In genomic region chr1:107942829-107943228, GRCh38 we compare ENCODE assay signal across 17 cellular contexts.
"Had no signal": no experiment of that assay in that cellular context is flagged by ENCODE, and none has a peak within 500 bp of the region (broad histone marks: within the 10 kb centered on the region; RNA-seq: fewer than 3 reads in every experiment).

No MANE protein-coding gene starts in this region.

- H3K4me2 ChIP-seq: hepatocyte had no signal

- H3K9me3 ChIP-seq: left ventricle myocardium inferior, mucosa of descending colon, right atrium auricular region, transverse colon, vagina had no signal

- H3K79me2 ChIP-seq: hepatocyte had no signal

- H3K9me3 Mint-ChIP-seq: nephron had no signal

- H2AFZ ChIP-seq: hepatocyte had no signal

- H3K4me1 Mint-ChIP-seq: nephron had no signal

- H3K27ac Mint-ChIP-seq: nephron had no signal

- H3K36me3 ChIP-seq: left ventricle myocardium inferior, right atrium auricular region, transverse colon, vagina had no signal

- H3K27ac ChIP-seq: hepatocyte, left ventricle myocardium inferior, right atrium auricular region, transverse colon, vagina had no signal

- ATAC-seq: esophagus mucosa, mucosa of descending colon had no signal

- H3K4me3 ChIP-seq: hepatocyte, left ventricle myocardium inferior, mucosa of descending colon, right atrium auricular region, transverse colon, vagina had no signal

- DNase-seq: activated CD4-positive, CD25-positive, alpha-beta regulatory T cell treated with anti-CD3 and anti-CD28 coated beads, Interleukin-2, amount 50 U/mL, for 72 hours; activated naive CD4-positive, alpha-beta T cell treated with anti-CD3 and anti-CD28 coated beads, Interleukin-2, amount 50 U/mL, for 16 hours; activated T-cell treated with anti-CD3 and anti-CD28 coated beads for 4 hours; left ventricle myocardium inferior; mucosa of descending colon; occipital lobe; stimulated activated CD4-positive, alpha-beta T cell treated with anti-CD3 and anti-CD28 coated beads, Interleukin-15, amount 100 ng/mL, for 24 hours; stimulated activated CD4-positive, alpha-beta T cell treated with anti-CD3 and anti-CD28 coated beads, Interleukin-4, amount 100 ng/mL, for 1 hour; stimulated activated naive CD4-positive, alpha-beta T cell treated with Interleukin-2 at 50 U/mL for 16 hours; substantia nigra; T-helper 9 cell; transverse colon had no signal

- H3K27me3 ChIP-seq: hepatocyte, right atrium auricular region, transverse colon, vagina had no signal

- H3K4me3 Mint-ChIP-seq: nephron had no signal

- H3K4me1 ChIP-seq: right atrium auricular region, vagina had no signal
